ENCODE assay signal across 26 cellular contexts in genomic region chr13:28685114-28685513, GRCh38. TPM values are rescaled to one million over a fixed set of nuclear protein-coding genes. Genes with fewer than 3 reads are reported as not detected.
DNase-seq lines count a peak whose midpoint lies in the region; ATAC-seq, FAIRE-seq and TF ChIP-seq lines count a peak whose summit lies in the region.
"Had no signal": no experiment of that assay in that cellular context is flagged by ENCODE, and none has a peak within 500 bp of the region (broad histone marks: within the 10 kb centered on the region; RNA-seq: fewer than 3 reads in every experiment).

No MANE protein-coding gene starts in this region.

- no peak overlapping the region for H3K23ac ChIP-seq in H1 (ENCODE audit: insufficient read length)

- TF ChIP-seq EP300 in H1 (IDR thresholded peaks at IDR 0.05; ENCODE audit: borderline replicate concordance in 1 of 2, low read depth in 2 of 2, low read length in 2 of 2) = no peak

- H3K9me3 Mint-ChIP-seq in neural progenitor cell = peaks cover 13% of the 10 kb centered on the region

- no peaks in the 10 kb centered on the region for H3K9me2 ChIP-seq in Karpas-422 (replicated peaks; ENCODE audit: insufficient read depth, low read length)

- no peaks in the 10 kb centered on the region for H3K79me1 ChIP-seq in H1 (ENCODE audit: low read depth, low read length)

- no peak overlapping the region for H2BK5ac ChIP-seq in H1 (ENCODE audit: low read depth, low read length)

- H3K9ac ChIP-seq in H1 (replicated peaks in 1 of 4; ENCODE audit: extremely low read depth in 1 of 4, low read depth in 3 of 4, low read length in 3 of 4) (no peak overlapping the region), neural progenitor cell (no peak overlapping the region), Karpas-422 (ENCODE audit: low read length) (no peak overlapping the region)
- H3K9ac ChIP-seq: BLaER1 treated with 17β-estradiol and CSF1 and Interleukin-3, amounts not matched to agents 10 nM and 100 nM had no signal

- H4K8ac ChIP-seq in H1 (ENCODE audit: extremely low read depth, insufficient read depth, low read length) = no peak overlapping the region

- no peak overlapping the region for H4K91ac ChIP-seq in H1 (replicated peaks; ENCODE audit: insufficient read length, low read length)

- H3K14ac ChIP-seq in H1 (ENCODE audit: insufficient read length) = no peak overlapping the region

- CTCF ChIA-PET in H1 (lab: Charles Lee; ENCODE audit: partially characterized antibody) = interaction anchor here (0.7 to 1.5 kb wide), 5 partner anchors 9 to 112 kb away, joined by 3 to 5 read pairs (median 3); no protein-coding TSS in a partner anchor

- H4K5ac ChIP-seq in H1 (ENCODE audit: insufficient read length, low read depth, low read length) = no peak overlapping the region

- H2BK20ac ChIP-seq in H1 (ENCODE audit: low read length) = no peak overlapping the region

- FAIRE-seq in H1 (lab: Jason Lieb, UNC) = no peak
- FAIRE-seq: A549, D721Med, GM12891, GM18507 had no signal

- H3F3A ChIP-seq in neural progenitor cell (ENCODE audit: low read depth) = peaks cover 2% of the 10 kb centered on the region

- H3K9me3 ChIP-seq in H1 (ENCODE audit: insufficient read depth in 2 of 2, low read depth in 1 of 2, low read length in 1 of 2) = 0 out of 4 replicates have a peak, but pooled peaks cover 0 to 2% of the 10 kb centered on the region in 2 experiments
- H3K9me3 ChIP-seq in neural progenitor cell (ENCODE audit: low read depth) = no peaks in the 10 kb centered on the region
- H3K9me3 ChIP-seq in upper lobe of right lung = no peaks in the 10 kb centered on the region
- H3K9me3 ChIP-seq in Karpas-422 (ENCODE audit: low read length) = no peaks in the 10 kb centered on the region
- H3K9me3 ChIP-seq: A549, BE2C, HAP-1 had no signal

- no peak for TF ChIP-seq RAD21 in H1 (IDR thresholded peaks at IDR 0.05 in 1 of 2, conservative IDR thresholded peaks at IDR 0.05 in 1 of 2; ENCODE audit: low read depth in 2 of 2, low read length in 2 of 2)

- H2AK5ac ChIP-seq in H1 (ENCODE audit: low read depth, low read length) = no peak overlapping the region

- no peak for TF ChIP-seq POLR2A in H1 (IDR thresholded peaks at IDR 0.05; ENCODE audit: control extremely low read depth in 1 of 2, low read depth in 2 of 2, low read length in 2 of 2)

- H2AFZ ChIP-seq in H1 (ENCODE audit: low read length) (peak overlapping the region; percentile 45; the same call in 1 of the 2 replicates), neural progenitor cell (replicated peaks) (peak overlapping the region; percentile 84), Karpas-422 (ENCODE audit: low read length) (no peak overlapping the region)

- no peak for TF ChIP-seq CTCF in H1 (IDR thresholded peaks at IDR 0.05; ENCODE audit: control extremely low read depth in 1 of 3, insufficient read depth in 1 of 3, low read depth in 1 of 3, low read length in 3 of 3)
- no peak for TF ChIP-seq CTCF in neural progenitor cell (IDR thresholded peaks at IDR 0.05)
- no peak for TF ChIP-seq CTCF in upper lobe of right lung (IDR thresholded peaks at IDR 0.05)

- no peak overlapping the region for H3K27ac Mint-ChIP-seq in neural progenitor cell
- H3K27ac Mint-ChIP-seq: CD14-positive monocyte; CD4-positive, alpha-beta T cell; HFFc6 had no signal

- POLR2A ChIA-PET in H1 (lab: Charles Lee; ENCODE audit: partially characterized antibody) = interaction anchor here (0.8 to 1.0 kb wide), 2 partner anchors 9 to 15 kb away, joined by 3 read pairs; no protein-coding TSS in a partner anchor

- H3K18ac ChIP-seq in H1 (ENCODE audit: extremely low read depth, low read length) = no peak overlapping the region; the same call in 1 of the 2 replicates

- H4K20me1 ChIP-seq in H1 (replicated peaks in 1 of 2; ENCODE audit: control insufficient read depth in 1 of 2, insufficient read depth in 2 of 2, low read length in 2 of 2) (no peaks in the 10 kb centered on the region), neural progenitor cell (ENCODE audit: low read depth) (no peaks in the 10 kb centered on the region), Karpas-422 (ENCODE audit: insufficient read depth, low read depth, low read length) (no peaks in the 10 kb centered on the region)

- H3K4me1 ChIP-seq in H1 (replicated peaks in 1 of 4; ENCODE audit: control insufficient read depth in 3 of 4, insufficient read depth in 4 of 4, low read length in 3 of 4) (peaks cover 4 to 10% (median 5%) of the 10 kb centered on the region in 4 experiments; a peak in 5 of 7 replicates), neural progenitor cell (no peaks in the 10 kb centered on the region), upper lobe of right lung (no peaks in the 10 kb centered on the region), Karpas-422 (ENCODE audit: low read length) (no peaks in the 10 kb centered on the region)
- H3K4me1 ChIP-seq: A549; BE2C; BLaER1 treated with 17β-estradiol and CSF1 and Interleukin-3, amounts not matched to agents 10 nM and 100 nM; HAP-1 had no signal

- no peak overlapping the region for H2BK15ac ChIP-seq in H1 (ENCODE audit: low read length)

- no peak overlapping the region for H3K4ac ChIP-seq in H1 (replicated peaks; ENCODE audit: insufficient read length, low read depth, low read length)

- H3K27me3 ChIP-seq in H1 (replicated peaks in 1 of 4; ENCODE audit: control insufficient read depth in 3 of 4, extremely low read depth in 1 of 4, insufficient read depth in 3 of 4, low read length in 3 of 4) (no peaks in the 10 kb centered on the region), neural progenitor cell (no peaks in the 10 kb centered on the region), upper lobe of right lung (no peaks in the 10 kb centered on the region), Karpas-422 (ENCODE audit: low read length) (no peaks in the 10 kb centered on the region)
- H3K27me3 ChIP-seq: BE2C; BLaER1 treated with 17β-estradiol and CSF1 and Interleukin-3, amounts not matched to agents 10 nM and 100 nM had no signal

- H2BK12ac ChIP-seq in H1 (ENCODE audit: low read depth, low read length) = no peak overlapping the region; the same call in 1 of the 2 replicates

- H3K4me2 ChIP-seq in H1 (ENCODE audit: insufficient read depth in 1 of 2, low read depth in 2 of 2, low read length in 2 of 2) (peak overlapping the region in 1 of 2 experiments; percentile 15; a peak in 1 of 4 replicates), neural progenitor cell (no peak overlapping the region), Karpas-422 (ENCODE audit: low read depth, low read length, poor library complexity, severe bottlenecking) (no peak overlapping the region)
- H3K4me2 ChIP-seq: A549; BLaER1 treated with 17β-estradiol and CSF1 and Interleukin-3, amounts not matched to agents 10 nM and 100 nM had no signal

- no peak overlapping the region for H3K4me3 ChIP-seq in H1 (ENCODE audit: extremely low read depth in 1 of 4, insufficient read depth in 2 of 4, low read depth in 3 of 4, low read length in 4 of 4)
- H3K4me3 ChIP-seq in neural progenitor cell = no peak overlapping the region
- H3K4me3 ChIP-seq in upper lobe of right lung = no peak overlapping the region
- H3K4me3 ChIP-seq in Karpas-422 (ENCODE audit: low read length) = no peak overlapping the region
- H3K4me3 ChIP-seq: A549; BLaER1 treated with 17β-estradiol and CSF1 and Interleukin-3, amounts not matched to agents 10 nM and 100 nM; HAP-1 had no signal

- H3K27me3 Mint-ChIP-seq in neural progenitor cell (ENCODE audit: insufficient read depth, low read depth) = no peaks in the 10 kb centered on the region
- H3K27me3 Mint-ChIP-seq: CD4-positive, alpha-beta T cell had no signal

- H3K27ac ChIP-seq in H1 (ENCODE audit: low read depth, low read length) (no peak overlapping the region), neural progenitor cell (no peak overlapping the region), upper lobe of right lung (no peak overlapping the region), Karpas-422 (ENCODE audit: low read length) (no peak overlapping the region)
- H3K27ac ChIP-seq: A549; BLaER1 treated with 17β-estradiol and CSF1 and Interleukin-3, amounts not matched to agents 10 nM and 100 nM had no signal

- intact Hi-C loops in upper lobe of right lung (cut with DNase I) = no loop called here

- H3K23me2 ChIP-seq in H1 (ENCODE audit: low read depth, low read length) = no peaks in the 10 kb centered on the region

- H3K4me1 Mint-ChIP-seq in neural progenitor cell = no peaks in the 10 kb centered on the region
- H3K4me1 Mint-ChIP-seq: CD8-positive, alpha-beta memory T cell had no signal

- H3K36me3 ChIP-seq in H1 (ENCODE audit: control insufficient read depth in 2 of 4, insufficient read depth in 4 of 4, low read length in 3 of 4) = no peaks in the 10 kb centered on the region
- no peaks in the 10 kb centered on the region for H3K36me3 ChIP-seq in neural progenitor cell
- peaks cover 2% of the 10 kb centered on the region for H3K36me3 ChIP-seq in upper lobe of right lung
- H3K36me3 ChIP-seq in Karpas-422 (ENCODE audit: insufficient read depth, low read length) = no peaks in the 10 kb centered on the region

- DNase-seq in activated gamma-delta T cell (lab: John Stamatoyannopoulos, UW) = peak; percentile 5
- no peak for DNase-seq in activated gamma-delta T cell treated with Interleukin-2 at 50 U/mL for 16 hours
- no peak for DNase-seq in H1 (ENCODE audit: low read depth in 1 of 2, low spot score in 2 of 2)
- DNase-seq in neural progenitor cell (ENCODE audit: low spot score) = no peak
- peak; percentile 42 for DNase-seq in upper lobe of right lung
- DNase-seq in SW480 (ENCODE audit: low spot score) = no peak
- no peak for DNase-seq in DMS114 treated with DMSO at 0.1 percent for 48 hours (lab: John Stamatoyannopoulos, UW; ENCODE audit: unreplicated experiment)
- no peak for DNase-seq in Karpas-422
- DNase-seq: 8988T; ACHN; AML-193; BE2C; CD4-positive, alpha-beta T cell; CD8-positive, alpha-beta memory T cell; DMS 273 treated with DMSO at 0.1 percent for 48 hours; DMS79 treated with DMSO at 0.1 percent for 48 hours; GF-D8; HFFc6 had no signal

- no peaks in the 10 kb centered on the region for H3K36me3 Mint-ChIP-seq in neural progenitor cell

- H2BK120ac ChIP-seq in H1 (replicated peaks; ENCODE audit: low read depth, low read length) = no peak overlapping the region

- H3K4me3 Mint-ChIP-seq in neural progenitor cell = no peak overlapping the region
- H3K4me3 Mint-ChIP-seq: CD14-positive monocyte; CD4-positive, alpha-beta T cell; CD8-positive, alpha-beta memory T cell; HFFc6 had no signal

- 92% methylated on average over 12 of the region's 12 CpGs; no CpG with 5 or more reads in 1 of the 2 experiments for WGBS in H1 (ENCODE audit: extremely low coverage in 1 of 2, insufficient coverage in 1 of 2, insufficient read length in 1 of 2, insufficient replicate concordance in 2 of 2, low coverage in 1 of 2, low lambda C conversion rate in 2 of 2, missing lambda C conversion rate in 1 of 2), 2 experiments

- no peaks in the 10 kb centered on the region for H3K79me2 ChIP-seq in H1 (ENCODE audit: control insufficient read depth in 1 of 2, insufficient read depth in 2 of 2, low read length in 2 of 2)
- H3K79me2 ChIP-seq in neural progenitor cell (ENCODE audit: low read depth) = no peaks in the 10 kb centered on the region
- H3K79me2 ChIP-seq in Karpas-422 (ENCODE audit: low read length) = no peaks in the 10 kb centered on the region

- peak; percentile 29 for ATAC-seq in upper lobe of right lung

- H3K56ac ChIP-seq in H1 (replicated peaks; ENCODE audit: insufficient read length, low read depth, low read length) = no peak overlapping the region

RNA-seq across cellular contexts. Expression of gene POMP, which starts 26.2 kb away (rescaled TPM):
- total RNA-seq in H1 (2021; fragmentation: NEBNext Ultra II Directional; extraction: Animal tissue kit (Norgen Biotek cat#: 25700)) = 111 and 115 TPM in 2 replicates
- 16.1 and 38.4 TPM in 2 replicates for polyA plus RNA-seq in H1 (2011; rRNA removed)
- 42.5 TPM for polyA plus RNA-seq in H1 (2011; cell fraction: cytosol; rRNA removed)
- 5.1 TPM for polyA plus RNA-seq in H1 (2011; cell fraction: nucleus; rRNA removed)
- 107 to 210 TPM (median 113 TPM) in 4 replicates for polyA plus RNA-seq in H1 (2012, experiment 1 of 2)
- polyA plus RNA-seq in H1 (2012, experiment 2 of 2) = 79.5 TPM
- polyA plus RNA-seq in H1 (2013, experiment 1 of 2) = 131 TPM
- polyA plus RNA-seq in H1 (2013, experiment 2 of 2) = 131 TPM
- polyA minus RNA-seq in H1 (2011; rRNA and poly(A)+ RNA removed) = 17.9 and 21.3 TPM in 2 replicates
- 20.0 TPM for polyA minus RNA-seq in H1 (2011; cell fraction: cytosol; rRNA and poly(A)+ RNA removed)
- polyA minus RNA-seq in H1 (2011; cell fraction: nucleus; rRNA and poly(A)+ RNA removed) = 11.6 TPM
- 66.6 and 98.9 TPM in 2 replicates for total RNA-seq in neural progenitor cell (ENCODE audit: low replicate concordance)
- total RNA-seq in upper lobe of right lung = 56.5 TPM
- 34.4 and 57.1 TPM in 2 replicates for total RNA-seq in Karpas-422 (2014; rRNA removed; shearing (Covaris generic); ENCODE audit: low replicate concordance)

RNA-seq across cellular contexts. Expression of gene SLC46A3, which starts 33.7 kb away (rescaled TPM):
- total RNA-seq in H1 (2021; fragmentation: NEBNext Ultra II Directional; extraction: Animal tissue kit (Norgen Biotek cat#: 25700)) = 0.31 and 0.39 TPM in 2 replicates
- 0.50 and 0.67 TPM in 2 replicates for polyA plus RNA-seq in H1 (2011; rRNA removed)
- 0.56 TPM for polyA plus RNA-seq in H1 (2011; cell fraction: cytosol; rRNA removed)
- polyA plus RNA-seq in H1 (2011; cell fraction: nucleus; rRNA removed) = 0.24 TPM
- 0.22 to 0.37 TPM (median 0.31 TPM) in 4 replicates for polyA plus RNA-seq in H1 (2012, experiment 1 of 2)
- 0.09 TPM for polyA plus RNA-seq in H1 (2012, experiment 2 of 2)
- polyA plus RNA-seq in H1 (2013, experiment 1 of 2) = 1.1 TPM
- polyA plus RNA-seq in H1 (2013, experiment 2 of 2) = 1.1 TPM
- polyA minus RNA-seq in H1 (2011; rRNA and poly(A)+ RNA removed) = 0.27 and 0.91 TPM in 2 replicates
- not detected for polyA minus RNA-seq in H1 (2011; cell fraction: cytosol; rRNA and poly(A)+ RNA removed)
- polyA minus RNA-seq in H1 (2011; cell fraction: nucleus; rRNA and poly(A)+ RNA removed) = 0.30 TPM
- 0.06 TPM in 1 of 2 replicates, not detected in the other for total RNA-seq in neural progenitor cell (ENCODE audit: low replicate concordance)
- 20.2 TPM for total RNA-seq in upper lobe of right lung
- 2.1 and 4.5 TPM in 2 replicates for total RNA-seq in Karpas-422 (2014; rRNA removed; shearing (Covaris generic); ENCODE audit: low replicate concordance)
- total RNA-seq: G401 had no signal

Comparison
In these comparisons a context has a peak if more than half of its experiments do, and no peak if none do; other contexts are left out.
1. DNase-seq: peak in activated gamma-delta T cell (single experiment) and upper lobe of right lung (single experiment); none in activated gamma-delta T cell treated with Interleukin-2 at 50 U/mL for 16 hours (single experiment), H1 (0 of 2), neural progenitor cell (single experiment), SW480 (single experiment), DMS114 treated with DMSO at 0.1 percent for 48 hours (single experiment) and Karpas-422 (single experiment).